In genomic region chr11:126424471-126425039, GRCh38 we compare ENCODE assay signal across 21 cellular contexts.
"Had no signal": no experiment of that assay in that cellular context is flagged by ENCODE, and none has a peak within 500 bp of the region (broad histone marks: within the 10 kb centered on the region; RNA-seq: fewer than 3 reads in every experiment).

No MANE protein-coding gene starts in this region.

- DNase-seq: activated CD4-positive, alpha-beta T cell treated with anti-CD3 and anti-CD28 coated beads for 1 hour; activated CD4-positive, alpha-beta T cell treated with anti-CD3 and anti-CD28 coated beads, Interleukin-2, amount 50 U/mL, for 4 hours; activated effector memory CD4-positive, alpha-beta T cell treated with anti-CD3 and anti-CD28 coated beads, Interleukin-2, amount 50 U/mL, for 16 hours; activated naive CD4-positive, alpha-beta T cell treated with anti-CD3 and anti-CD28 coated beads, Interleukin-2, amount 50 U/mL, for 16 hours; activated T-cell treated with anti-CD3 and anti-CD28 coated beads, Interleukin-2, amount 50 U/mL, for 72 hours; aorta; effector memory CD4-positive, alpha-beta T cell; foreskin melanocyte; hippocampal formation; mesenchymal stem cell; occipital lobe; posterior cingulate gyrus; sigmoid colon; stimulated activated CD4-positive, alpha-beta T cell treated with anti-CD3 and anti-CD28 coated beads, Interleukin-2, amount 100 ng/mL, for 48 hours; stimulated activated CD8-positive, alpha-beta memory T cell treated with anti-CD3 and anti-CD28 coated beads, Interleukin-4, amount 100 ng/mL, for 48 hours; stimulated activated naive CD4-positive, alpha-beta T cell treated with Interleukin-2 at 50 U/mL for 16 hours; substantia nigra; T-helper 9 cell; tibial artery; uterus had no signal

- ATAC-seq: activated T-cell treated with anti-CD3 and anti-CD28 coated beads, Interleukin-2, amount 50 U/mL, for 72 hours had no signal

- H3K27ac Mint-ChIP-seq: activated T-cell treated with anti-CD3 and anti-CD28 coated beads, Interleukin-2, amount 50 U/mL, for 72 hours had no signal

- H3K27me3 Mint-ChIP-seq: brain had no signal

- H3K9me3 Mint-ChIP-seq: activated T-cell treated with anti-CD3 and anti-CD28 coated beads, Interleukin-2, amount 50 U/mL, for 72 hours; brain had no signal

- H3K4me3 Mint-ChIP-seq: activated T-cell treated with anti-CD3 and anti-CD28 coated beads, Interleukin-2, amount 50 U/mL, for 72 hours; brain had no signal
